In the genomic region with DNA sequence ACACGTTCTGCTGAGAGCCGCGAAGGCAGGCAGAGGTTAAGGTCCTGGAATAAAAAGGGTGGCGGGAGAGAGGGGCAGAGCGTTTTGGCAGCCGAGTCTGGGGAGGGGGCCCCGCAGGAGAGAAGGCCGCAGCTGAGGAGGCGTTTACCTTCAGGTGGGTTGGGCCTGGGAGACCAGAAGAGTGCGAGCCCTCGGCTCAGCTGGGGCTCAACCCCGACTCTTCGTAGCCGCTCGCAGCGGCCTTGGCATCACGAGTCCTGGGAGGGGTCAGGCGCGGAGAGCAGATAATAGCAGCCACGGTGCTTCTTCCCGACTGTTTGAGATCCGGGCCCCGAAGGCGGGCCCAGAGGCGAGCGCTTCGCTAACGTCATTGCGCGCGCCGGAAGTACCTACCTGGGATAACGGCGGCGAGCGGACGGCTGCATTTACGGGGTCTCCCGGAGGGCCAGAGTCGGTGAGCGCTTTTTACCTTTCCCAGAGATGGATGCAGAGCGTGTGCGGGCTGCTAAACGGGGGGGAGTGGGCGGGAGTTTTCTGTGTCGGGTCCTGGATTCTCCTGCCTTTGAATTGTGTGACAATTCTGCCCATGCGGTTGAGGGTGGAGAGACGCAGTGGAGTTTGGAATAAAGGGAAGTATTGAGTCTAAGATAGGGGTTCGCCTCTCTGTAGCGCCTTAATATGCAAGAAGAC, we compare ENCODE assay signal across 8 cellular contexts. TPM values are rescaled to one million over a fixed set of nuclear protein-coding genes. Genes with fewer than 3 reads are reported as not detected.
DNase-seq lines count a peak whose midpoint lies in the region; ATAC-seq and TF ChIP-seq lines count a peak whose summit lies in the region.

A gene with protein sequence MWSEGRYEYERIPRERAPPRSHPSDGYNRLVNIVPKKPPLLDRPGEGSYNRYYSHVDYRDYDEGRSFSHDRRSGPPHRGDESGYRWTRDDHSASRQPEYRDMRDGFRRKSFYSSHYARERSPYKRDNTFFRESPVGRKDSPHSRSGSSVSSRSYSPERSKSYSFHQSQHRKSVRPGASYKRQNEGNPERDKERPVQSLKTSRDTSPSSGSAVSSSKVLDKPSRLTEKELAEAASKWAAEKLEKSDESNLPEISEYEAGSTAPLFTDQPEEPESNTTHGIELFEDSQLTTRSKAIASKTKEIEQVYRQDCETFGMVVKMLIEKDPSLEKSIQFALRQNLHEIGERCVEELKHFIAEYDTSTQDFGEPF (plus strand): TSS at position 392 of the 690 bp plus-strand sequence. CDS start 9,736 bp downstream, outside the sequence.
A gene with protein sequence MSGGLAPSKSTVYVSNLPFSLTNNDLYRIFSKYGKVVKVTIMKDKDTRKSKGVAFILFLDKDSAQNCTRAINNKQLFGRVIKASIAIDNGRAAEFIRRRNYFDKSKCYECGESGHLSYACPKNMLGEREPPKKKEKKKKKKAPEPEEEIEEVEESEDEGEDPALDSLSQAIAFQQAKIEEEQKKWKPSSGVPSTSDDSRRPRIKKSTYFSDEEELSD (minus strand): TSS at position 319 of the 690 bp plus-strand sequence. CDS start 1,992 bp downstream, outside the sequence.

- POLR2A ChIA-PET in AG04450 (lab: Yijun Ruan, JAX), result interaction anchor here (0.6 kb wide), 1 partner anchor 1472 kb away, joined by 6 read pairs; no protein-coding TSS in a partner anchor

- TF ChIP-seq CTCF in AG04450 (IDR thresholded peaks at IDR 0.05; ENCODE audit: low read depth, low read length), result no peak

- ATAC-seq in GM18870 (IDR thresholded peaks at IDR 0.05; ENCODE audit: unreplicated experiment) (peak; percentile 80), HG03108 (IDR thresholded peaks at IDR 0.05; ENCODE audit: unreplicated experiment) (peak; percentile 93)

- no peaks in the 10 kb centered on the region for H3K9me3 ChIP-seq in AG04450 (ENCODE audit: control insufficient read depth, insufficient read depth, low read length)

- CTCF ChIA-PET in AG04450 (lab: Charles Lee), result interaction anchor here (0.8 to 0.9 kb wide), 2 partner anchors 30 to 118 kb away, joined by 3 to 4 read pairs; no protein-coding TSS in a partner anchor

- H3K27ac ChIP-seq in AG04450 (ENCODE audit: low read depth, low read length) (peak within 1 kb of the TSS; percentile 81), caudate nucleus (ENCODE audit: low read depth, low read length) (peak within 1 kb of the TSS; percentile 55)

- H3K4me3 ChIP-seq in AG04450 (ENCODE audit: low read depth, low read length), result peak within 1 kb of the TSS; percentile 86

- no peaks in the 10 kb centered on the region for H3K27me3 ChIP-seq in AG04450 (ENCODE audit: control insufficient read depth, insufficient read depth, low read length)

- DNase-seq in AG04450 (ENCODE audit: low read depth, low spot score) (peak; percentile 29), NCI-H2196 treated with DMSO at 0.1 percent for 48 hours (lab: John Stamatoyannopoulos, UW; ENCODE audit: unreplicated experiment) (peak; percentile 62), caudate nucleus (lab: John Stamatoyannopoulos, UW) (peak in 60 of 61 donors; percentile 17 to 85 (median 70)), islet precursor cell (peak; percentile 96)
- peak; percentile 54 to 66 (median 61) for DNase-seq in activated CD4-positive, CD25-positive, alpha-beta regulatory T cell (lab: John Stamatoyannopoulos, UW)
- DNase-seq in stimulated activated CD4-positive, alpha-beta T cell treated with anti-CD3 and anti-CD28 coated beads, Interleukin-12 subunit alpha, Interleukin-12 subunit beta, amount 100 ng/mL, for 48 hours (ENCODE audit: low read depth in 2 of 3, low spot score in 1 of 3), result peak; percentile 56 to 74 (median 65)

RNA-seq across cellular contexts. Expression of the first gene that starts in this region (rescaled TPM):
- 59.4 and 89.1 TPM in 2 replicates for polyA plus RNA-seq in AG04450 (2011; rRNA removed)
- polyA minus RNA-seq in AG04450 (2011; rRNA and poly(A)+ RNA removed), result 29.1 and 45.0 TPM in 2 replicates

RNA-seq across cellular contexts. Expression of the second gene that starts in this region (rescaled TPM):
- 43.4 and 59.6 TPM in 2 replicates for polyA plus RNA-seq in AG04450 (2011; rRNA removed)
- 14.8 and 17.8 TPM in 2 replicates for polyA minus RNA-seq in AG04450 (2011; rRNA and poly(A)+ RNA removed)

Comparison
In these comparisons a context has a peak if more than half of its experiments do, and no peak if none do; other contexts are left out.
1. Peak in every context shown above with its lines: DNase-seq, ATAC-seq, H3K4me3 ChIP-seq and H3K27ac ChIP-seq.
2. DNase-seq: peak in every context shown above with its lines; median percentile 96 in islet precursor cell; 70 in caudate nucleus; 65 in stimulated activated CD4-positive, alpha-beta T cell treated with anti-CD3 and anti-CD28 coated beads, Interleukin-12 subunit alpha, Interleukin-12 subunit beta, amount 100 ng/mL, for 48 hours; 62 in NCI-H2196 treated with DMSO at 0.1 percent for 48 hours; 61 in activated CD4-positive, CD25-positive, alpha-beta regulatory T cell; 29 in AG04450.